Comparison of ENCODE assay signal across 11 cellular contexts in the genomic region with DNA sequence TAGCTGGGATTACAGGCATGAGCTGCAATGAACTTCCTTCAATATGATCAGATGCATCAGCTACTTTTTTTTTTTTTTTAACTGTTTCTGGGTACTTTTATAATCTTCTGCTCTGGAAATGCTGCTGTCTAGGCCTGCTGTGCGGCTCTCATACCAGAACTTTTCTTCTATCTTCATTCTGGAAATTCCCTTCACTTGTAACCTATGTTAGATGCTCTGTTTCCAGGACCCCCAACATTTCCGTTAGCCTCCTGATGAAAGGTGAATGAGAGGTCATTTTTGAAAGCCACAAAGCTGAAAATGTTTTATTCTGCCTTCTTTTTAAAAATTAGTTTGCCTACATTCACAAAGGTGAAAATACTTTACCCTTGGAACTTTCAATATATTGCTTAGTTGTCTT. TPM values are rescaled to one million over a fixed set of nuclear protein-coding genes. Genes with fewer than 3 reads are reported as not detected.
DNase-seq lines count a peak whose midpoint lies in the region; ATAC-seq and TF ChIP-seq lines count a peak whose summit lies in the region.
"Had no signal": no experiment of that assay in that cellular context is flagged by ENCODE, and none has a peak within 500 bp of the region (broad histone marks: within the 10 kb centered on the region; RNA-seq: fewer than 3 reads in every experiment).

No MANE protein-coding gene starts in this region.

- TF ChIP-seq CTCF in glutamatergic neuron (IDR thresholded peaks at IDR 0.05; ENCODE audit: partially characterized antibody, unreplicated experiment), result no peak

- H3K27me3 Mint-ChIP-seq in glutamatergic neuron (ENCODE audit: unreplicated experiment), result peaks cover 5% of the 10 kb centered on the region

- peak; percentile 41 for ATAC-seq in GM18498 (IDR thresholded peaks at IDR 0.05; ENCODE audit: unreplicated experiment)
- peak; percentile 28 for ATAC-seq in GM21367 (IDR thresholded peaks at IDR 0.05; ENCODE audit: unreplicated experiment)
- peak; percentile 45 for ATAC-seq in HG03442 (IDR thresholded peaks at IDR 0.05; ENCODE audit: unreplicated experiment)
- no peak for ATAC-seq in GM21526 (IDR thresholded peaks at IDR 0.05; ENCODE audit: low FRiP score, unreplicated experiment)
- no peak for ATAC-seq in HG02571 (IDR thresholded peaks at IDR 0.05; ENCODE audit: unreplicated experiment)
- ATAC-seq: GM23338 had no signal

- no peak for DNase-seq in glutamatergic neuron
- no peak for DNase-seq in NCI-H1694 treated with DMSO at 0.1 percent for 48 hours (lab: John Stamatoyannopoulos, UW)
- DNase-seq in inferior parietal cortex (ENCODE audit: extremely low spot score), result no peak
- DNase-seq: DMS153, RPMI8226 had no signal

- peaks cover 7% of the 10 kb centered on the region for H3K9me3 Mint-ChIP-seq in glutamatergic neuron (ENCODE audit: unreplicated experiment)

- H3K36me3 Mint-ChIP-seq in glutamatergic neuron (ENCODE audit: unreplicated experiment), result peaks cover under 1% of the 10 kb centered on the region

- H3K4me1 Mint-ChIP-seq in glutamatergic neuron (ENCODE audit: low read depth, unreplicated experiment), result peaks cover 36% of the 10 kb centered on the region

- peak overlapping the region; percentile 25 for H3K27ac Mint-ChIP-seq in glutamatergic neuron (ENCODE audit: unreplicated experiment)
- H3K27ac Mint-ChIP-seq: GM23338 had no signal

- peak overlapping the region; percentile 1 for H3K4me3 Mint-ChIP-seq in glutamatergic neuron (ENCODE audit: unreplicated experiment)
- H3K4me3 Mint-ChIP-seq: GM23338 had no signal

RNA-seq across cellular contexts. Expression of a gene that starts 8.6 kb away (rescaled TPM):
- total RNA-seq in glutamatergic neuron (ENCODE audit: unreplicated experiment), result 108 TPM

Comparison
In these comparisons a context has a peak if more than half of its experiments do, and no peak if none do; other contexts are left out.
1. ATAC-seq: peak in GM18498 (single experiment), GM21367 (single experiment) and HG03442 (single experiment); none in GM21526 (single experiment) and HG02571 (single experiment).